Comparison of ENCODE assay signal across 1 cellular context in genomic region chr5:423626-424258, GRCh38.
TF ChIP-seq lines count a peak whose summit lies in the region.

No MANE protein-coding gene starts in this region.

TF ChIP-seq in HEK293, 187 proteins besides CTCF, POLR2A, EP300 and RAD21 (continued from another document):
- TF ChIP-seq ZNF280D (tag by site-specific recombination; IDR thresholded peaks at IDR 0.05) (no peak), KLF7 (tag by site-specific recombination; IDR thresholded peaks at IDR 0.05; ENCODE audit: borderline replicate concordance) (no peak), ZNF146 (tag by site-specific recombination; IDR thresholded peaks at IDR 0.05) (no peak), BCL6B (tag by site-specific recombination; IDR thresholded peaks at IDR 0.05) (no peak), EGR2 (tag by site-specific recombination; IDR thresholded peaks at IDR 0.05; ENCODE audit: low read depth) (peak; percentile 56), KLF9 (tag by site-specific recombination; IDR thresholded peaks at IDR 0.05; ENCODE audit: low read depth) (0 out of 2 replicates have a peak, but pooled peaks have one; percentile 20), BCL11A (tag by site-specific recombination; IDR thresholded peaks at IDR 0.05; ENCODE audit: low read depth) (no peak), ZNF488 (tag by site-specific recombination; IDR thresholded peaks at IDR 0.05) (no peak), ZNF664 (tag by site-specific recombination; IDR thresholded peaks at IDR 0.05) (no peak), ZNF10 (tag by site-specific recombination; IDR thresholded peaks at IDR 0.05) (no peak), ZNF19 (tag by site-specific recombination; IDR thresholded peaks at IDR 0.05; ENCODE audit: low read depth) (no peak)
